ENCODE assay signal across 8 cellular contexts in the genomic region with DNA sequence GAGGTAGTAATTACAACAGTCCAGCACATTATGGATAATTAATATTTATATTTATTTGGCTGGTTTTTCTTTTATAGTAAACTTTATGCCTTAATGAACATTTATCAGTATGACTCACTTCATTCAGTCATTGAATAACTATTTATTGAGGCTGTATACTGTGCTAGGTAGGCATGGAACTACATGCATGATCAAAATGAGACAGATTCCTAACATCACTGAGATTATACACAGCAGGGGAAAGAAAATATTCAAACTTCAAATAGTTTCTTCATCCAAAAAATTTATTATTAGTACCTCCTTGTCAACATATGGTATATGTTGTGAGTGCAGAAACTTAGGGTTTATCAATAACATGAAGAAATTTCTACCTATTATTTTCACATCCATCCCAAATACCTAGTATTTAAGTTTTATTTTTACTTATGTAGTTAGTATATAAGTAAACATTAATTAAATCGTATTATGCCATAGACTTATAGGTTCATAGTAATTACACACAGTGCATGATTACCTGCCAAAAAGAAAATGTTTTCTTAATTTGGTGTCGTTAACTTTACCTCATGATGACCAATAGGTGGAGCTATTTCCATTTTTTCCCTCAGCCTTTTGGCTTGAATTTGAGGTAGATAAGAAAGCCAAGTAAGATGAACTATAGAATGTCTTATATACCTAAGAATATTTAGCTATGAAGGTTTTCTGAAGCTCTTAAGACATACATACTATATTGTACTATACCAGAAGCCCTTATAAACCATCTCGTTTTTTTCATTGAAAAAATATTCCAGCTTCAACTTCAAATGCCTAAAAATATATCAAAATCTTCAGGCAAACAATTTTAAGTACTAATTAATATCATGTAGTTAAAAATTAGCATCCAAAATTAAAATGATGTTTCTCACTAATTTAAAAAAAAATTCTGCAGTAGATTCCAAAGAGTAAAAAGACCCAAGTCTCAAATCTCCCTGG. TPM values are rescaled to one million over a fixed set of nuclear protein-coding genes. Genes with fewer than 3 reads are reported as not detected.
DNase-seq lines count a peak whose midpoint lies in the region; ATAC-seq, FAIRE-seq and TF ChIP-seq lines count a peak whose summit lies in the region.

No MANE protein-coding gene starts in this region.

- no peaks in the 10 kb centered on the region for H3K79me2 ChIP-seq in astrocyte (ENCODE audit: insufficient read depth, low read length)

- in situ Hi-C loops in ACHN (cut with HindIII; ENCODE audit: low pct_ligation_motif_present, low pct_unique_long_range_greater_than_20kb, low sequenced_read_pairs), result no loop called here

- intact Hi-C loops in testis (cut with DNase I; ENCODE audit: low total_unique reads), result no loop called here

- FAIRE-seq in GM12892 (lab: Jason Lieb, UNC) (peak; percentile 24), astrocyte (lab: Jason Lieb, UNC) (peak; percentile 69)

- TF ChIP-seq POLR2A in GM12892 (IDR thresholded peaks at IDR 0.05; ENCODE audit: low read depth, low read length) (no peak), testis (IDR thresholded peaks at IDR 0.05) (no peak)

- H3K4me1 Mint-ChIP-seq in astrocyte (ENCODE audit: low read depth, unreplicated experiment) (no peaks in the 10 kb centered on the region), immature natural killer cell (no peaks in the 10 kb centered on the region)

- no peaks in the 10 kb centered on the region for H3K36me3 ChIP-seq in astrocyte (ENCODE audit: insufficient read depth, low read length)
- no peaks in the 10 kb centered on the region for H3K36me3 ChIP-seq in testis (ENCODE audit: low read depth, missing control alignments)

- H3K27ac ChIP-seq in astrocyte (ENCODE audit: low read depth, low read length) (no peak overlapping the region), testis (no peak overlapping the region)

- H3K27me3 Mint-ChIP-seq in astrocyte (ENCODE audit: low read depth, unreplicated experiment) (no peaks in the 10 kb centered on the region), immature natural killer cell (ENCODE audit: low read depth in 3 of 3) (no peaks in the 10 kb centered on the region)

- H3K4me3 ChIP-seq in astrocyte (ENCODE audit: insufficient read depth, low read depth, low read length) (no peak overlapping the region), testis (no peak overlapping the region)

- H3K36me3 Mint-ChIP-seq in astrocyte (ENCODE audit: low read depth, unreplicated experiment), result no peaks in the 10 kb centered on the region
- no peaks in the 10 kb centered on the region for H3K36me3 Mint-ChIP-seq in immature natural killer cell

- H3K4me3 Mint-ChIP-seq in astrocyte (ENCODE audit: unreplicated experiment) (no peak overlapping the region), immature natural killer cell (no peak overlapping the region)

- TF ChIP-seq CTCF in astrocyte (IDR thresholded peaks at IDR 0.05; ENCODE audit: insufficient read depth, low read depth, low read length) (peak; percentile 77), testis (IDR thresholded peaks at IDR 0.05) (peak; percentile 53 to 78 (median 59))

- no peaks in the 10 kb centered on the region for H3K4me1 ChIP-seq in astrocyte (ENCODE audit: insufficient read depth, low read length)
- peaks cover 6% of the 10 kb centered on the region for H3K4me1 ChIP-seq in testis

- no peaks in the 10 kb centered on the region for H4K20me1 ChIP-seq in astrocyte (ENCODE audit: insufficient read depth, low read length)

- H3K4me2 ChIP-seq in astrocyte (ENCODE audit: low read length), result no peak overlapping the region

- ATAC-seq in HG03060 (IDR thresholded peaks at IDR 0.05; ENCODE audit: low read depth, unreplicated experiment), result peak; percentile 62

- H3K9ac ChIP-seq in astrocyte (ENCODE audit: low read length), result no peak overlapping the region

- H3K27me3 ChIP-seq in astrocyte (ENCODE audit: insufficient read depth, low read length) (peaks cover 3% of the 10 kb centered on the region), testis (no peaks in the 10 kb centered on the region)

- H2AFZ ChIP-seq in astrocyte (ENCODE audit: low read depth, low read length), result no peak overlapping the region

- H3K27ac Mint-ChIP-seq in astrocyte (ENCODE audit: unreplicated experiment), result no peak overlapping the region
- no peak overlapping the region for H3K27ac Mint-ChIP-seq in immature natural killer cell

- 12 to 13% methylated on average over 3 of the region's 3 CpGs for WGBS in testis, 2 donors

- H3K9me3 ChIP-seq in astrocyte (ENCODE audit: insufficient read depth, low read depth, low read length) (no peaks in the 10 kb centered on the region), testis (no peaks in the 10 kb centered on the region)

- DNase-seq in ACHN, result peak; percentile 61
- no peak for DNase-seq in GM12892 (ENCODE audit: insufficient read length)
- DNase-seq in NCI-H2196 (lab: John Stamatoyannopoulos, UW; ENCODE audit: unreplicated experiment), result peak; percentile 68
- DNase-seq in astrocyte (ENCODE audit: low read depth), result peak; percentile 42
- DNase-seq in immature natural killer cell, result peak; percentile 21 to 56 (median 43)
- no peak for DNase-seq in testis
- no peak for DNase-seq in activated naive CD4-positive, alpha-beta T cell (lab: John Stamatoyannopoulos, UW)

- H3K9me3 Mint-ChIP-seq in astrocyte (ENCODE audit: unreplicated experiment) (no peaks in the 10 kb centered on the region), immature natural killer cell (no peaks in the 10 kb centered on the region)

RNA-seq across cellular contexts. Expression of a gene that starts 12.5 kb away (rescaled TPM):
- polyA plus RNA-seq in GM12892 (2012; ENCODE audit: missing spikeins), result 46.2 TPM
- 166 and 171 TPM in 2 replicates for total RNA-seq in astrocyte
- polyA plus RNA-seq in immature natural killer cell, result 10 to 100 TPM; 47.5 to 81.9 (median 56.0) TPM
- 10 to 100 TPM; 53.8 to 57.4 TPM for total RNA-seq in testis
- 52.7 TPM for polyA plus RNA-seq in testis (ENCODE audit: insufficient read depth, low read depth, low replicate concordance)

RNA-seq across cellular contexts. Expression of a gene that starts 53.5 kb away (rescaled TPM):
- polyA plus RNA-seq in GM12892 (2012; ENCODE audit: missing spikeins), result 412 TPM
- total RNA-seq in astrocyte (429 and 463 TPM in 2 replicates), testis (100 to 1,000 TPM; 154 to 167 TPM)
- polyA plus RNA-seq in immature natural killer cell (1,000 to 10,000 TPM in 1 of 3 donors, 100 to 1,000 TPM in 2; 732 to 1,349 (median 964) TPM), testis (ENCODE audit: insufficient read depth, low read depth, low replicate concordance) (1,268 TPM)

Comparison
In these comparisons a context has a peak if more than half of its experiments do, and no peak if none do; other contexts are left out.
1. DNase-seq: peak in ACHN (single experiment), NCI-H2196 (single experiment), astrocyte (single experiment) and immature natural killer cell (3 of 3); none in GM12892 (single experiment), testis (single experiment) and activated naive CD4-positive, alpha-beta T cell (0 of 4).